In genomic region chr7:711967-712600, GRCh38 we compare ENCODE assay signal across 8 cellular contexts. TPM values are rescaled to one million over a fixed set of nuclear protein-coding genes. Genes with fewer than 3 reads are reported as not detected.
A peak's percentile ranks its signal among the peaks of the same experiment; 100 is the strongest.
DNase-seq lines count a peak whose midpoint lies in the region; ATAC-seq and TF ChIP-seq lines count a peak whose summit lies in the region.

No MANE protein-coding gene starts in this region.

- DNase-seq in activated T-cell treated with anti-CD3 and anti-CD28 coated beads, Interleukin-2, amount 50 U/mL, for 1 hour, result peak; percentile 32
- DNase-seq in activated T-cell treated with anti-CD3 and anti-CD28 coated beads for 4 hours, result no peak
- DNase-seq in astrocyte of the hippocampus (ENCODE audit: low read depth, low spot score), result peak; percentile 38
- peak in 1 of 2 donors; percentile 21 for DNase-seq in left lung
- peak in 1 of 2 donors; percentile 67 for DNase-seq in suprapubic skin (ENCODE audit: low spot score in 2 of 2)
- DNase-seq in UCSD-AML1 (lab: John Stamatoyannopoulos, UW; ENCODE audit: unreplicated experiment), result no peak
- DNase-seq in kidney tubule cell (ENCODE audit: low spot score), result no peak

- H3K4me3 ChIP-seq in left lung (peak overlapping the region; percentile 25 to 40), suprapubic skin (peak overlapping the region; percentile 61)

- no peak for TF ChIP-seq EP300 in suprapubic skin (IDR thresholded peaks at IDR 0.05)

- no peaks in the 10 kb centered on the region for H3K36me3 ChIP-seq in left lung
- H3K36me3 ChIP-seq in suprapubic skin, result no peaks in the 10 kb centered on the region

- H3K9me3 ChIP-seq in left lung, result no peaks in the 10 kb centered on the region
- no peaks in the 10 kb centered on the region for H3K9me3 ChIP-seq in suprapubic skin

- TF ChIP-seq POLR2A in suprapubic skin (IDR thresholded peaks at IDR 0.05), result no peak

- H3K27me3 ChIP-seq in left lung (peaks cover 0 to 29% of the 10 kb centered on the region in 2 donors), suprapubic skin (peaks cover 16% of the 10 kb centered on the region)

- intact Hi-C loops in left lung (cut with DNase I), result no loop called here

- H3K4me1 ChIP-seq in left lung, result no peaks in the 10 kb centered on the region
- peaks cover 11% of the 10 kb centered on the region for H3K4me1 ChIP-seq in suprapubic skin

- peak overlapping the region in 1 of 2 donors; percentile 63 for H3K27ac ChIP-seq in left lung
- no peak overlapping the region for H3K27ac ChIP-seq in suprapubic skin

- 14% methylated on average over 2 of the region's 80 CpGs for WGBS in suprapubic skin

- TF ChIP-seq CTCF in left lung (IDR thresholded peaks at IDR 0.05) (no peak), suprapubic skin (IDR thresholded peaks at IDR 0.05) (no peak)

- ATAC-seq in left lung (peak; percentile 9), HG03108 (IDR thresholded peaks at IDR 0.05; ENCODE audit: unreplicated experiment) (no peak)

RNA-seq across cellular contexts. Expression of gene DNAAF5, which starts 14.4 kb away (rescaled TPM):
- total RNA-seq in left lung (10 to 100 TPM; 19.9 to 28.3 TPM), suprapubic skin (10 to 100 TPM; 26.7 to 34.4 (median 29.0) TPM)

RNA-seq across cellular contexts. Expression of gene PRKAR1B, which starts 15.0 kb away (rescaled TPM):
- total RNA-seq in left lung (10 to 100 TPM; 16.3 to 19.6 TPM), suprapubic skin (10 to 100 TPM in 2 of 4 donors, 1 to 10 TPM in 2; 8.2 to 12.3 (median 10.5) TPM)

Comparison
In these comparisons a context has a peak if more than half of its experiments do, and no peak if none do; other contexts are left out.
1. DNase-seq: peak in activated T-cell treated with anti-CD3 and anti-CD28 coated beads, Interleukin-2, amount 50 U/mL, for 1 hour (single experiment) and astrocyte of the hippocampus (single experiment); none in activated T-cell treated with anti-CD3 and anti-CD28 coated beads for 4 hours (single experiment), UCSD-AML1 (single experiment) and kidney tubule cell (single experiment).